In genomic region chr17:8120520-8121443, GRCh38 we compare ENCODE assay signal across 8 cellular contexts. TPM values are rescaled to one million over a fixed set of nuclear protein-coding genes. Genes with fewer than 3 reads are reported as not detected.
DNase-seq lines count a peak whose midpoint lies in the region; ATAC-seq, FAIRE-seq and TF ChIP-seq lines count a peak whose summit lies in the region.

No MANE protein-coding gene starts in this region.

- H3K4me1 ChIP-seq in K562 (replicated peaks in 1 of 2; ENCODE audit: control insufficient read depth in 2 of 2, insufficient read depth in 2 of 2, low read length in 2 of 2) (peaks cover 30 to 61% of the 10 kb centered on the region in 2 experiments), smooth muscle cell (ENCODE audit: low read depth) (peaks cover 22% of the 10 kb centered on the region)

- peak; percentile 70 for DNase-seq in MV-4-11 (lab: John Stamatoyannopoulos, UW)
- peak; percentile 53 for DNase-seq in T-helper 9 cell
- peak; percentile 56 to 81 (median 66) for DNase-seq in K562 (ENCODE audit: extremely low read depth in 1 of 4, low spot score in 3 of 4)
- DNase-seq in iPS-NIHi7 (ENCODE audit: extremely low spot score): peak; percentile 45
- DNase-seq in smooth muscle cell (lab: John Stamatoyannopoulos, UW; ENCODE audit: unreplicated experiment): peak; percentile 52

- no peak for FAIRE-seq in K562 (lab: Jason Lieb, UNC)

- no TSS peak for BruUV-seq in K562 (replicated peaks; lab: Mats Ljungman, UMichigan)

- peak overlapping the region; percentile 86 for H3K27ac ChIP-seq in K562 (ENCODE audit: extremely low read depth, low read depth, low read length)
- no peak overlapping the region for H3K27ac ChIP-seq in smooth muscle cell (ENCODE audit: low read depth)

- peak; percentile 22 for ATAC-seq in K562
- no peak for ATAC-seq in HG03342 (IDR thresholded peaks at IDR 0.05; ENCODE audit: unreplicated experiment)
- no peak for ATAC-seq in HG02981 (IDR thresholded peaks at IDR 0.05; ENCODE audit: unreplicated experiment)

- peak; percentile 53 for TF ChIP-seq POLR2A in K562 (conservative IDR thresholded peaks at IDR 0.05)

- H3K9me3 ChIP-seq in K562 (replicated peaks; ENCODE audit: control insufficient read depth, insufficient read depth, low read depth, low read length) (no peaks in the 10 kb centered on the region), smooth muscle cell (replicated peaks; ENCODE audit: low read depth) (no peaks in the 10 kb centered on the region)

- POLR2A ChIA-PET in K562 (lab: Yijun Ruan, JAX): interaction anchor here (0.6 to 1.6 kb wide), 8 partner anchors 19 to 101 kb away, joined by 3 to 9 read pairs (median 4); no protein-coding TSS in a partner anchor

- CTCF ChIA-PET in K562 (lab: Yijun Ruan, JAX; ENCODE audit: low intra/inter-chr PET ratio): interaction anchor here (0.7 kb wide), 2 partner anchors 18 to 257 kb away, joined by 3 read pairs; no protein-coding TSS in a partner anchor

- in situ Hi-C loops in K562 (cut with MboI): loop anchor here (5.0 kb wide), 2 partner anchors 102 to 182 kb away; no protein-coding TSS in a partner anchor

- H3F3A ChIP-seq in smooth muscle cell (ENCODE audit: low read depth): peaks cover 13% of the 10 kb centered on the region

- H3K4me3 ChIP-seq in GM08714 (ENCODE audit: low read length) (peak overlapping the region; percentile 84), K562 (peak overlapping the region; percentile 65), smooth muscle cell (peak overlapping the region; percentile 59)

- H3K4me2 ChIP-seq in K562 (ENCODE audit: insufficient read depth, low read length): peak overlapping the region; percentile 85
- peak overlapping the region; percentile 89 for H3K4me2 ChIP-seq in smooth muscle cell

- H2AFZ ChIP-seq in K562 (ENCODE audit: low read depth, low read length) (peak overlapping the region; percentile 87), smooth muscle cell (ENCODE audit: low read depth) (peak overlapping the region; percentile 3)

- H3K9ac ChIP-seq in K562 (ENCODE audit: insufficient read depth in 1 of 2, low read depth in 2 of 2, low read length in 2 of 2) (peak overlapping the region; percentile 81 to 95), smooth muscle cell (ENCODE audit: low read depth) (no peak overlapping the region)

- H3K36me3 ChIP-seq in K562 (ENCODE audit: control insufficient read depth, insufficient read depth, low read length) (no peaks in the 10 kb centered on the region), smooth muscle cell (ENCODE audit: low read depth) (no peaks in the 10 kb centered on the region)

- H3K9me1 ChIP-seq in K562 (ENCODE audit: control insufficient read depth, insufficient read depth, low read length): no peaks in the 10 kb centered on the region

- peak; percentile 5 to 61 (median 35); a peak in 5 of 6 replicates for TF ChIP-seq CTCF in K562 (IDR thresholded peaks at IDR 0.05 in 2 of 3, conservative IDR thresholded peaks at IDR 0.05 in 1 of 3; ENCODE audit: insufficient read depth in 2 of 3, low read depth in 1 of 3, low read length in 3 of 3)
- TF ChIP-seq CTCF in smooth muscle cell (IDR thresholded peaks at IDR 0.05; ENCODE audit: borderline replicate concordance, insufficient read depth, poor library complexity, severe bottlenecking): peak; percentile 22

- no peak; the same call in 1 of the 2 replicates for TF ChIP-seq EP300 in K562 (IDR thresholded peaks at IDR 0.05; ENCODE audit: low read length)

- under 1% methylated on average over 31 of the region's 41 CpGs for WGBS in K562 (ENCODE audit: insufficient coverage, low coverage, missing lambda C conversion rate)
- 1% methylated on average over 41 of the region's 41 CpGs for whole genome bisulfite sequencing in smooth muscle cell (ENCODE audit: low lambda C conversion rate)

- H3K27me3 ChIP-seq in K562 (ENCODE audit: control insufficient read depth in 2 of 2, insufficient read depth in 2 of 2, low read length in 2 of 2): peaks cover 3 to 30% of the 10 kb centered on the region in 2 experiments; a peak in 3 of 5 replicates
- H3K27me3 ChIP-seq in smooth muscle cell (ENCODE audit: low read depth): peaks cover 47% of the 10 kb centered on the region

- no peak for TF ChIP-seq RAD21 in K562 (CRISPR knock-in tag; conservative IDR thresholded peaks at IDR 0.05 in 1 of 2, IDR thresholded peaks at IDR 0.05 in 1 of 2)

- H3K79me2 ChIP-seq in K562 (ENCODE audit: control insufficient read depth, insufficient read depth, low read length): no peaks in the 10 kb centered on the region
- H3K79me2 ChIP-seq in smooth muscle cell (ENCODE audit: low read depth): no peaks in the 10 kb centered on the region

- H4K20me1 ChIP-seq in K562 (replicated peaks; ENCODE audit: control insufficient read depth, insufficient read depth, low read length) (peaks cover 8% of the 10 kb centered on the region; the same call in 1 of the 2 replicates), smooth muscle cell (ENCODE audit: low read depth) (peaks cover 9% of the 10 kb centered on the region)

- intact Hi-C loops in K562 (cut with micrococcal nuclease): loop anchor here (1.0 to 10.0 kb wide), 7 partner anchors 18 to 286 kb away; partner anchors contain the start of gene KDM6B

RNA-seq across cellular contexts. Expression of gene ALOXE3, which starts 2.5 kb away (rescaled TPM):
- total RNA-seq in K562 (2011; cell fraction: chromatin; rRNA removed; ENCODE audit: low replicate concordance): 0.12 TPM in 1 of 2 replicates, not detected in the other
- total RNA-seq in K562 (2011; cell fraction: nucleolus; rRNA removed): not detected in 2 replicates
- total RNA-seq in K562 (2011; cell fraction: nucleoplasm; rRNA removed): not detected in 2 replicates
- not detected in 2 replicates for total RNA-seq in K562 (2014; rRNA removed)
- not detected in 2 replicates for total RNA-seq in K562 (2014; rRNA removed; fragmentation: Illumina TruSeq; extraction: Trizol)
- 0.04 TPM in 1 of 2 replicates, not detected in the other for total RNA-seq in K562 (2015; rRNA removed; fragmentation: Illumina TruSeq; extraction: Trizol)
- total RNA-seq in K562 (2021): not detected in 2 replicates
- not detected in 2 replicates for polyA plus RNA-seq in K562 (2011; rRNA removed)
- polyA plus RNA-seq in K562 (2011; cell fraction: cytosol; rRNA removed): not detected in 2 replicates
- polyA plus RNA-seq in K562 (2011; cell fraction: nucleus; rRNA removed): 0.03 and 0.06 TPM in 2 replicates
- 0.14 TPM in 1 of 2 replicates, not detected in the other for polyA plus RNA-seq in K562 (2012)
- polyA plus RNA-seq in K562 (2014; fragmentation: Illumina TruSeq; extraction: Trizol): not detected in 2 replicates
- not detected for polyA plus RNA-seq in K562 (2014; fragmentation: Nextera tagmentation; extraction: Ambion mirVana)
- 0.04 TPM in 1 of 2 replicates, not detected in the other for polyA plus RNA-seq in K562 (2014; rRNA removed)
- not detected in 2 replicates for polyA minus RNA-seq in K562 (2011; rRNA and poly(A)+ RNA removed)
- not detected in 2 replicates for polyA minus RNA-seq in K562 (2011; cell fraction: cytosol; rRNA and poly(A)+ RNA removed)
- not detected in 2 replicates for polyA minus RNA-seq in K562 (2011; cell fraction: nucleus; rRNA and poly(A)+ RNA removed)
- 1.1 and 1.7 TPM in 2 replicates for total RNA-seq in smooth muscle cell
- 0.25 and 2.3 TPM in 2 replicates for polyA plus RNA-seq in smooth muscle cell

RNA-seq across cellular contexts. Expression of gene HES7, which starts 3.1 kb away (rescaled TPM):
- 0.51 and 1.1 TPM in 2 replicates for total RNA-seq in K562 (2011; cell fraction: chromatin; rRNA removed; ENCODE audit: low replicate concordance)
- total RNA-seq in K562 (2011; cell fraction: nucleolus; rRNA removed): 0.92 and 1.2 TPM in 2 replicates
- total RNA-seq in K562 (2011; cell fraction: nucleoplasm; rRNA removed): 0.66 and 1.3 TPM in 2 replicates
- total RNA-seq in K562 (2014; rRNA removed) (0.09 and 0.45 TPM in 2 replicates), K562 (2014; rRNA removed; fragmentation: Illumina TruSeq; extraction: Trizol) (0.22 TPM in 1 of 2 replicates, not detected in the other), K562 (2015; rRNA removed; fragmentation: Illumina TruSeq; extraction: Trizol) (not detected in 2 replicates), K562 (2021) (1.1 and 2.2 TPM in 2 replicates), smooth muscle cell (not detected in 2 replicates)
- polyA plus RNA-seq in K562 (2011; rRNA removed) (0.14 and 0.31 TPM in 2 replicates), K562 (2014; fragmentation: Illumina TruSeq; extraction: Trizol) (0.11 and 0.13 TPM in 2 replicates), K562 (2014; fragmentation: Nextera tagmentation; extraction: Ambion mirVana) (under 1 TPM; 0.03 to 0.06 TPM), K562 (2014; rRNA removed) (0.16 and 1.7 TPM in 2 replicates), smooth muscle cell (not detected in 2 replicates)
- 0.16 and 0.94 TPM in 2 replicates for polyA plus RNA-seq in K562 (2011; cell fraction: cytosol; rRNA removed)
- polyA plus RNA-seq in K562 (2011; cell fraction: nucleus; rRNA removed): 1.4 and 3.3 TPM in 2 replicates
- polyA plus RNA-seq in K562 (2012): 0.22 and 0.29 TPM in 2 replicates
- polyA minus RNA-seq in K562 (2011; rRNA and poly(A)+ RNA removed): 0.11 TPM in 1 of 2 replicates, not detected in the other
- not detected in 2 replicates for polyA minus RNA-seq in K562 (2011; cell fraction: cytosol; rRNA and poly(A)+ RNA removed)
- 0.56 and 0.94 TPM in 2 replicates for polyA minus RNA-seq in K562 (2011; cell fraction: nucleus; rRNA and poly(A)+ RNA removed)

RNA-seq across cellular contexts. Expression of gene PER1, which starts 31.4 kb away (rescaled TPM):
- 48.2 and 140 TPM in 2 replicates for total RNA-seq in K562 (2011; cell fraction: chromatin; rRNA removed; ENCODE audit: low replicate concordance)
- 69.2 and 70.9 TPM in 2 replicates for total RNA-seq in K562 (2011; cell fraction: nucleolus; rRNA removed)
- 56.7 and 63.2 TPM in 2 replicates for total RNA-seq in K562 (2011; cell fraction: nucleoplasm; rRNA removed)
- 4.5 and 10.5 TPM in 2 replicates for total RNA-seq in K562 (2014; rRNA removed)
- total RNA-seq in K562 (2014; rRNA removed; fragmentation: Illumina TruSeq; extraction: Trizol): 1.3 and 2.1 TPM in 2 replicates
- total RNA-seq in K562 (2015; rRNA removed; fragmentation: Illumina TruSeq; extraction: Trizol): 1.6 and 2.0 TPM in 2 replicates
- total RNA-seq in K562 (2021): 24.4 and 26.0 TPM in 2 replicates
- 3.4 and 11.1 TPM in 2 replicates for polyA plus RNA-seq in K562 (2011; rRNA removed)
- polyA plus RNA-seq in K562 (2011; cell fraction: cytosol; rRNA removed): 2.9 and 4.2 TPM in 2 replicates
- polyA plus RNA-seq in K562 (2011; cell fraction: nucleus; rRNA removed): 21.8 and 47.2 TPM in 2 replicates
- polyA plus RNA-seq in K562 (2012): 8.0 and 12.4 TPM in 2 replicates
- 6.7 and 11.2 TPM in 2 replicates for polyA plus RNA-seq in K562 (2014; fragmentation: Illumina TruSeq; extraction: Trizol)
- polyA plus RNA-seq in K562 (2014; fragmentation: Nextera tagmentation; extraction: Ambion mirVana): under 1 TPM; 0.13 to 0.25 TPM
- 11.0 TPM in 2 replicates for polyA plus RNA-seq in K562 (2014; rRNA removed)
- polyA minus RNA-seq in K562 (2011; rRNA and poly(A)+ RNA removed): 3.6 and 5.6 TPM in 2 replicates
- polyA minus RNA-seq in K562 (2011; cell fraction: cytosol; rRNA and poly(A)+ RNA removed): 14.1 and 21.2 TPM in 2 replicates
- 17.4 and 17.8 TPM in 2 replicates for polyA minus RNA-seq in K562 (2011; cell fraction: nucleus; rRNA and poly(A)+ RNA removed)
- 25.8 and 29.0 TPM in 2 replicates for total RNA-seq in smooth muscle cell
- 55.2 and 85.9 TPM in 2 replicates for polyA plus RNA-seq in smooth muscle cell

RNA-seq across cellular contexts. Expression of gene ALOX12B, which starts 33.3 kb away (rescaled TPM):
- total RNA-seq in K562 (2011; cell fraction: chromatin; rRNA removed; ENCODE audit: low replicate concordance): not detected in 2 replicates
- not detected in 2 replicates for total RNA-seq in K562 (2011; cell fraction: nucleolus; rRNA removed)
- total RNA-seq in K562 (2011; cell fraction: nucleoplasm; rRNA removed): not detected in 2 replicates
- not detected in 2 replicates for total RNA-seq in K562 (2014; rRNA removed)
- total RNA-seq in K562 (2014; rRNA removed; fragmentation: Illumina TruSeq; extraction: Trizol): not detected in 2 replicates
- total RNA-seq in K562 (2015; rRNA removed; fragmentation: Illumina TruSeq; extraction: Trizol): not detected in 2 replicates
- total RNA-seq in K562 (2021): not detected in 2 replicates
- polyA plus RNA-seq in K562 (2011; rRNA removed): not detected in 2 replicates
- polyA plus RNA-seq in K562 (2011; cell fraction: cytosol; rRNA removed): not detected in 2 replicates
- not detected in 2 replicates for polyA plus RNA-seq in K562 (2011; cell fraction: nucleus; rRNA removed)
- not detected in 2 replicates for polyA plus RNA-seq in K562 (2012)
- polyA plus RNA-seq in K562 (2014; fragmentation: Illumina TruSeq; extraction: Trizol): not detected in 2 replicates
- not detected for polyA plus RNA-seq in K562 (2014; fragmentation: Nextera tagmentation; extraction: Ambion mirVana)
- polyA plus RNA-seq in K562 (2014; rRNA removed): not detected in 2 replicates
- not detected in 2 replicates for polyA minus RNA-seq in K562 (2011; rRNA and poly(A)+ RNA removed)
- polyA minus RNA-seq in K562 (2011; cell fraction: cytosol; rRNA and poly(A)+ RNA removed): not detected in 2 replicates
- not detected in 2 replicates for polyA minus RNA-seq in K562 (2011; cell fraction: nucleus; rRNA and poly(A)+ RNA removed)
- total RNA-seq in smooth muscle cell: 4.7 and 4.9 TPM in 2 replicates
- 3.0 and 3.7 TPM in 2 replicates for polyA plus RNA-seq in smooth muscle cell

RNA-seq across cellular contexts. Expression of gene VAMP2, which starts 42.0 kb away (rescaled TPM):
- total RNA-seq in K562 (2011; cell fraction: chromatin; rRNA removed; ENCODE audit: low replicate concordance): 54.5 and 58.1 TPM in 2 replicates
- 32.9 and 33.8 TPM in 2 replicates for total RNA-seq in K562 (2011; cell fraction: nucleolus; rRNA removed)
- 75.0 and 137 TPM in 2 replicates for total RNA-seq in K562 (2011; cell fraction: nucleoplasm; rRNA removed)
- 5.9 and 6.0 TPM in 2 replicates for total RNA-seq in K562 (2014; rRNA removed)
- total RNA-seq in K562 (2014; rRNA removed; fragmentation: Illumina TruSeq; extraction: Trizol): 4.8 and 5.5 TPM in 2 replicates
- 4.4 and 4.9 TPM in 2 replicates for total RNA-seq in K562 (2015; rRNA removed; fragmentation: Illumina TruSeq; extraction: Trizol)
- total RNA-seq in K562 (2021): 17.5 and 23.4 TPM in 2 replicates
- 13.4 and 22.8 TPM in 2 replicates for polyA plus RNA-seq in K562 (2011; rRNA removed)
- 13.3 and 24.8 TPM in 2 replicates for polyA plus RNA-seq in K562 (2011; cell fraction: cytosol; rRNA removed)
- 83.4 and 84.6 TPM in 2 replicates for polyA plus RNA-seq in K562 (2011; cell fraction: nucleus; rRNA removed)
- polyA plus RNA-seq in K562 (2012): 24.0 and 57.3 TPM in 2 replicates
- polyA plus RNA-seq in K562 (2014; fragmentation: Illumina TruSeq; extraction: Trizol): 28.1 and 31.8 TPM in 2 replicates
- 1 to 10 TPM; 2.3 to 3.2 TPM for polyA plus RNA-seq in K562 (2014; fragmentation: Nextera tagmentation; extraction: Ambion mirVana)
- 22.9 and 23.3 TPM in 2 replicates for polyA plus RNA-seq in K562 (2014; rRNA removed)
- 4.4 and 4.6 TPM in 2 replicates for polyA minus RNA-seq in K562 (2011; rRNA and poly(A)+ RNA removed)
- polyA minus RNA-seq in K562 (2011; cell fraction: cytosol; rRNA and poly(A)+ RNA removed): 4.1 and 5.7 TPM in 2 replicates
- 10.6 and 12.4 TPM in 2 replicates for polyA minus RNA-seq in K562 (2011; cell fraction: nucleus; rRNA and poly(A)+ RNA removed)
- 5.7 and 8.1 TPM in 2 replicates for total RNA-seq in smooth muscle cell
- 20.1 and 28.9 TPM in 2 replicates for polyA plus RNA-seq in smooth muscle cell
